ENCODE assay signal across 25 cellular contexts in the genomic region with DNA sequence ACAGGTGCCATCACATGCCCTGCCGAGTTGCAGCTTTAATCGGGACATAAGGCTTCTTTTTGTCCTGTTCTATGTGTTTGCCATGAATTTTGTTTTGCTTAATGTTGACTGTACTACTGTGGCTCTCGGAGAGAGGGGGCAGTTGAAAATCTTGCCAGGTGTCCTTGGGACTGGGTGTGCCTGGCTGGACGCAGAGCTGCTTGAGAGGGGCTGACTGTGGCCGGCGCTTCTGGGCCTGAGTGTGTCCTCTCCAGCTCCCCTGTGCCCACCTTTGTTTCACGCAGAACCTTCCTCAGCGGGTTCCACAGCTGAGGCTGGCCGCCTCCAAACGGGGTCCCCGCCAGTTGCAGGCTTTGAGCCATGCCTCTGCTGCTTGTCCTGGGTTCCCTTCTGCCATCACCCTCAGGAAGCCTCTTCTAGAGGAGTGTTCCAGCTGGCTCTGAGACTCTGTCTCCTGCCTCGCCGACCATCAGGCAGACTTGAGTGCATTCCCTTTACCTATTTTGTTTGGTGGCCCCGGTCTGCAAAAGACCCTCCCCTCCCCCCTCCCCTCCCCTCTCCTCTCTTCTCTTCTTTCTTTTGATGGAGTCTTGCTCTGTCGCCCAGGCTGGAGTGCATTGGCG. TPM values are rescaled to one million over a fixed set of nuclear protein-coding genes. Genes with fewer than 3 reads are reported as not detected.
DNase-seq lines count a peak whose midpoint lies in the region; ATAC-seq and TF ChIP-seq lines count a peak whose summit lies in the region.
"Had no signal": no experiment of that assay in that cellular context is flagged by ENCODE, and none has a peak within 500 bp of the region (broad histone marks: within the 10 kb centered on the region; RNA-seq: fewer than 3 reads in every experiment).

No MANE protein-coding gene starts in this region.

- H3K27me3 Mint-ChIP-seq in T-helper 2 cell treated with Interferon-gamma antibody and Interleukin-4, amounts not matched to agents 5 μg/mL and 100 μg/mL, for 36 hours (ENCODE audit: low read depth), result no peaks in the 10 kb centered on the region
- H3K27me3 Mint-ChIP-seq in naive thymus-derived CD4-positive, alpha-beta T cell, result no peaks in the 10 kb centered on the region
- no peaks in the 10 kb centered on the region for H3K27me3 Mint-ChIP-seq in activated T-helper 17 cell treated with anti-CD3 and anti-CD28 coated beads, Interleukin-2, amount 50 U/mL, for 72 hours
- H3K27me3 Mint-ChIP-seq: activated naive CD8-positive, alpha-beta T cell; stimulated activated naive CD8-positive, alpha-beta T cell treated with anti-CD3 and anti-CD28 coated beads, Interleukin-15, Interleukin-2, amounts not matched to agents 100 ng/mL and 50 ng/mL, for 24 hours had no signal

- peaks cover 15% of the 10 kb centered on the region for H3K9me3 Mint-ChIP-seq in T-helper 2 cell treated with Interferon-gamma antibody and Interleukin-4, amounts not matched to agents 5 μg/mL and 100 μg/mL, for 36 hours
- peaks cover 5 to 22% (median 16%) of the 10 kb centered on the region in 11 donors for H3K9me3 Mint-ChIP-seq in naive thymus-derived CD4-positive, alpha-beta T cell
- H3K9me3 Mint-ChIP-seq in activated T-helper 17 cell treated with anti-CD3 and anti-CD28 coated beads, Interleukin-2, amount 50 U/mL, for 72 hours, result no peaks in the 10 kb centered on the region

- no peaks in the 10 kb centered on the region for H3K9me3 ChIP-seq in adrenal gland (replicated peaks in 1 of 3)
- peaks cover 0 to 6% (median 4%) of the 10 kb centered on the region in 3 experiments for H3K9me3 ChIP-seq in naive thymus-derived CD4-positive, alpha-beta T cell (ENCODE audit: control insufficient read depth in 2 of 3, low read length in 3 of 3)
- H3K9me3 ChIP-seq: gastrocnemius medialis, SJSA1, testis had no signal

- in situ Hi-C loops in G401 (cut with HindIII; ENCODE audit: low sequenced_read_pairs), result no loop called here

- no peak for ATAC-seq in naive thymus-derived CD4-positive, alpha-beta T cell
- ATAC-seq in activated T-helper 17 cell treated with anti-CD3 and anti-CD28 coated beads, Interleukin-2, amount 50 U/mL, for 72 hours (replicated peaks), result no peak
- ATAC-seq: gastrocnemius medialis had no signal

- peak overlapping the region in 1 of 5 donors; percentile 23 for H3K27ac ChIP-seq in adrenal gland
- H3K27ac ChIP-seq in naive thymus-derived CD4-positive, alpha-beta T cell (ENCODE audit: low read depth, low read length), result no peak overlapping the region
- H3K27ac ChIP-seq: gastrocnemius medialis, parathyroid adenoma, SJSA1, testis had no signal

- peaks cover 16% of the 10 kb centered on the region for H3K4me1 Mint-ChIP-seq in T-helper 2 cell treated with Interferon-gamma antibody and Interleukin-4, amounts not matched to agents 5 μg/mL and 100 μg/mL, for 36 hours (ENCODE audit: low read depth)
- peaks cover 11 to 43% (median 30%) of the 10 kb centered on the region in 7 donors for H3K4me1 Mint-ChIP-seq in naive thymus-derived CD4-positive, alpha-beta T cell
- peaks cover 15% of the 10 kb centered on the region for H3K4me1 Mint-ChIP-seq in activated T-helper 17 cell treated with anti-CD3 and anti-CD28 coated beads, Interleukin-2, amount 50 U/mL, for 72 hours

- intact Hi-C loops in adrenal gland (cut with DNase I), result no loop called here
- intact Hi-C loops in naive thymus-derived CD4-positive, alpha-beta T cell (cut with micrococcal nuclease), result no loop called here

- CTCF ChIA-PET in naive thymus-derived CD4-positive, alpha-beta T cell (lab: Charles Lee), result no interaction called here

- H3K4me3 Mint-ChIP-seq in T-helper 2 cell treated with Interferon-gamma antibody and Interleukin-4, amounts not matched to agents 5 μg/mL and 100 μg/mL, for 36 hours, result no peak overlapping the region
- H3K4me3 Mint-ChIP-seq in naive thymus-derived CD4-positive, alpha-beta T cell, result peak overlapping the region in 1 of 10 donors; percentile 4
- no peak overlapping the region for H3K4me3 Mint-ChIP-seq in activated T-helper 17 cell treated with anti-CD3 and anti-CD28 coated beads, Interleukin-2, amount 50 U/mL, for 72 hours
- H3K4me3 Mint-ChIP-seq: activated naive CD8-positive, alpha-beta T cell; stimulated activated naive CD8-positive, alpha-beta T cell treated with anti-CD3 and anti-CD28 coated beads, Interleukin-15, Interleukin-2, amounts not matched to agents 100 ng/mL and 50 ng/mL, for 24 hours had no signal

- TF ChIP-seq POLR2A in adrenal gland (IDR thresholded peaks at IDR 0.05), result no peak

- no peak for DNase-seq in T-helper 2 cell treated with Interferon-gamma antibody and Interleukin-4, amounts not matched to agents 5 μg/mL and 100 μg/mL, for 36 hours (ENCODE audit: low spot score)
- DNase-seq in T-helper 2 cell (no peak), G401 (ENCODE audit: low spot score) (peak; percentile 62), adrenal gland (peak in 5 of 7 donors; percentile 33 to 67 (median 47)), DMS 273 (lab: John Stamatoyannopoulos, UW; ENCODE audit: unreplicated experiment) (no peak), iPS-NIHi11 (ENCODE audit: low spot score) (no peak)
- DNase-seq in naive thymus-derived CD4-positive, alpha-beta T cell, result no peak
- DNase-seq: activated CD4-positive, alpha-beta T cell treated with anti-CD3 and anti-CD28 coated beads, Interleukin-2, amount 50 U/mL, for 48 hours; EL; gastrocnemius medialis; hippocampal formation; mammary epithelial cell; NCI-H1105; NCI-H187 treated with DMSO at 0.1 percent for 48 hours; NCI-H2171; retina; RPMI8226; stimulated activated CD4-positive, alpha-beta T cell treated with anti-CD3 and anti-CD28 coated beads, Interleukin-1b, Interleukin-23, amount 100 ng/mL, for 48 hours; testis had no signal

- peaks cover 52% of the 10 kb centered on the region for H3K36me3 Mint-ChIP-seq in T-helper 2 cell treated with Interferon-gamma antibody and Interleukin-4, amounts not matched to agents 5 μg/mL and 100 μg/mL, for 36 hours (ENCODE audit: low read depth)
- H3K36me3 Mint-ChIP-seq in naive thymus-derived CD4-positive, alpha-beta T cell, result peaks cover 8 to 42% (median 32%) of the 10 kb centered on the region in 5 donors
- peaks cover 71% of the 10 kb centered on the region for H3K36me3 Mint-ChIP-seq in activated T-helper 17 cell treated with anti-CD3 and anti-CD28 coated beads, Interleukin-2, amount 50 U/mL, for 72 hours (ENCODE audit: low read depth)

- H3K27me3 ChIP-seq in adrenal gland, result no peaks in the 10 kb centered on the region
- H3K27me3 ChIP-seq in naive thymus-derived CD4-positive, alpha-beta T cell (ENCODE audit: control insufficient read depth in 2 of 2, insufficient read depth in 2 of 2, low read length in 2 of 2), result no peaks in the 10 kb centered on the region
- H3K27me3 ChIP-seq: gastrocnemius medialis, SJSA1, testis had no signal

- no peak overlapping the region for H3K4me3 ChIP-seq in adrenal gland
- no peak overlapping the region for H3K4me3 ChIP-seq in naive thymus-derived CD4-positive, alpha-beta T cell (ENCODE audit: low read length)
- H3K4me3 ChIP-seq: gastrocnemius medialis, SJSA1, smooth muscle cell, testis had no signal

- H3K4me1 ChIP-seq in adrenal gland (replicated peaks in 1 of 2), result peaks cover 0 to 9% of the 10 kb centered on the region in 2 donors
- H3K4me1 ChIP-seq in naive thymus-derived CD4-positive, alpha-beta T cell (ENCODE audit: control insufficient read depth in 2 of 2, insufficient read depth in 2 of 2, low read length in 2 of 2), result peaks cover 0 to 11% of the 10 kb centered on the region in 2 donors
- H3K4me1 ChIP-seq: gastrocnemius medialis, parathyroid adenoma, SJSA1, testis had no signal

- H3K36me3 ChIP-seq in adrenal gland (replicated peaks in 1 of 2), result no peaks in the 10 kb centered on the region
- peaks cover 0 to 9% (median 4%) of the 10 kb centered on the region in 3 experiments for H3K36me3 ChIP-seq in naive thymus-derived CD4-positive, alpha-beta T cell (ENCODE audit: control insufficient read depth in 2 of 3, insufficient read depth in 3 of 3, low read length in 3 of 3)

- POLR2A ChIA-PET in naive thymus-derived CD4-positive, alpha-beta T cell (lab: Charles Lee), result no interaction called here

- 69 to 83% (median 70%) methylated on average over 11 to 16 of the region's 16 CpGs for WGBS in adrenal gland, 4 donors

- peak overlapping the region; percentile 10 for H3K27ac Mint-ChIP-seq in T-helper 2 cell treated with Interferon-gamma antibody and Interleukin-4, amounts not matched to agents 5 μg/mL and 100 μg/mL, for 36 hours
- H3K27ac Mint-ChIP-seq in naive thymus-derived CD4-positive, alpha-beta T cell, result peak overlapping the region in 7 of 9 donors; percentile 26 to 96 (median 80)
- H3K27ac Mint-ChIP-seq in activated T-helper 17 cell treated with anti-CD3 and anti-CD28 coated beads, Interleukin-2, amount 50 U/mL, for 72 hours, result no peak overlapping the region
- H3K27ac Mint-ChIP-seq: activated naive CD8-positive, alpha-beta T cell; stimulated activated naive CD8-positive, alpha-beta T cell treated with anti-CD3 and anti-CD28 coated beads, Interleukin-15, Interleukin-2, amounts not matched to agents 100 ng/mL and 50 ng/mL, for 24 hours had no signal

- no peak for TF ChIP-seq CTCF in adrenal gland (IDR thresholded peaks at IDR 0.05)

RNA-seq across cellular contexts. Expression of gene DDX51, which starts 49.7 kb away (rescaled TPM):
- 24.9 and 28.9 TPM in 2 replicates for total RNA-seq in G401 (2014; rRNA removed; shearing (Covaris generic))
- total RNA-seq in adrenal gland, result 10 to 100 TPM; 10.2 to 22.5 (median 14.3) TPM
- polyA plus RNA-seq in adrenal gland, result 10 to 100 TPM in 2 of 3 donors, 1 to 10 TPM in 1; 7.5 to 64.4 (median 29.9) TPM
- 10 to 100 TPM; 33.2 to 54.8 (median 50.6) TPM for total RNA-seq in naive thymus-derived CD4-positive, alpha-beta T cell
- polyA plus RNA-seq in naive thymus-derived CD4-positive, alpha-beta T cell, result 10 to 100 TPM in 1 of 2 donors, 1 to 10 TPM in 1; 8.8 to 15.6 TPM
- total RNA-seq in activated T-helper 17 cell treated with anti-CD3 and anti-CD28 coated beads, Interleukin-2, amount 50 U/mL, for 72 hours, result 10 to 100 TPM; 20.7 to 44.5 TPM

RNA-seq across cellular contexts. Expression of gene NOC4L, which starts 49.9 kb away (rescaled TPM):
- 40.0 and 44.1 TPM in 2 replicates for total RNA-seq in G401 (2014; rRNA removed; shearing (Covaris generic))
- total RNA-seq in adrenal gland, result 10 to 100 TPM in 7 of 8 donors, 1 to 10 TPM in 1; 9.2 to 30.9 (median 17.5) TPM
- polyA plus RNA-seq in adrenal gland, result 10 to 100 TPM in 2 of 3 donors, 1 to 10 TPM in 1; 4.7 to 51.5 (median 47.7) TPM
- total RNA-seq in naive thymus-derived CD4-positive, alpha-beta T cell, result 10 to 100 TPM; 19.3 to 27.1 (median 21.1) TPM
- polyA plus RNA-seq in naive thymus-derived CD4-positive, alpha-beta T cell, result 10 to 100 TPM; 16.9 to 29.0 TPM
- 10 to 100 TPM; 17.0 to 39.9 TPM for total RNA-seq in activated T-helper 17 cell treated with anti-CD3 and anti-CD28 coated beads, Interleukin-2, amount 50 U/mL, for 72 hours

Comparison
In these comparisons a context has a peak if more than half of its experiments do, and no peak if none do; other contexts are left out.
1. DNase-seq: peak in G401 (single experiment) and adrenal gland (5 of 7); none in T-helper 2 cell treated with Interferon-gamma antibody and Interleukin-4, amounts not matched to agents 5 μg/mL and 100 μg/mL, for 36 hours (single experiment), T-helper 2 cell (0 of 5), naive thymus-derived CD4-positive, alpha-beta T cell (0 of 9), DMS 273 (single experiment) and iPS-NIHi11 (single experiment).